In genomic region chrX:119758682-119759332, GRCh38 we compare ENCODE assay signal across 8 cellular contexts. TPM values are rescaled to one million over a fixed set of nuclear protein-coding genes. Genes with fewer than 3 reads are reported as not detected.
A peak's percentile ranks its signal among the peaks of the same experiment; 100 is the strongest.
DNase-seq lines count a peak whose midpoint lies in the region; ATAC-seq and TF ChIP-seq lines count a peak whose summit lies in the region.

No MANE protein-coding gene starts in this region.

- H2BK20ac ChIP-seq in IMR-90 (ENCODE audit: low read depth, low read length) = no peak overlapping the region

- DNase-seq in AG10803 (ENCODE audit: low read depth) (no peak), IMR-90 (no peak), activated T-helper 1 cell treated with Interleukin-2 at 50 U/mL for 16 hours (ENCODE audit: low read depth) (peak; percentile 13), prostate gland (ENCODE audit: low spot score) (no peak), NCI-H2029 treated with DMSO at 0.1 percent for 48 hours (lab: John Stamatoyannopoulos, UW) (no peak), NCI-H187 treated with DMSO at 0.1 percent for 48 hours (lab: John Stamatoyannopoulos, UW) (no peak)

- H2AK9ac ChIP-seq in IMR-90 (replicated peaks; ENCODE audit: low read depth, low read length, poor library complexity) = peak overlapping the region; percentile 73

- no peak overlapping the region for H2BK120ac ChIP-seq in IMR-90 (ENCODE audit: low read depth, low read length)

- in situ Hi-C loops in IMR-90 (cut with MboI; ENCODE audit: low sequenced_read_pairs) = no loop called here

- H4K5ac ChIP-seq in IMR-90 (ENCODE audit: low read depth, low read length) = no peak overlapping the region

- H2BK5ac ChIP-seq in IMR-90 (ENCODE audit: low read depth, low read length, poor library complexity, severe bottlenecking) = no peak overlapping the region

- no peaks in the 10 kb centered on the region for H4K20me1 ChIP-seq in IMR-90 (ENCODE audit: insufficient read depth, low read length)

- intact Hi-C loops in IMR-90 (cut with micrococcal nuclease) = loop anchor here (10.0 kb wide), 1 partner anchor 64 kb away; the partner anchor contains the start of gene SEPTIN6
- intact Hi-C loops in prostate gland (cut with DNase I) = no loop called here

- H3K9me1 ChIP-seq in IMR-90 (ENCODE audit: insufficient read depth, low read length) = no peaks in the 10 kb centered on the region

- H3K4me1 ChIP-seq in IMR-90 (ENCODE audit: control insufficient read depth, insufficient read depth, low read length) (peaks cover 8% of the 10 kb centered on the region), gastroesophageal sphincter (peaks cover 0 to 17% (median 0%) of the 10 kb centered on the region in 3 donors), prostate gland (replicated peaks) (no peaks in the 10 kb centered on the region)

- TF ChIP-seq CTCF in AG10803 (conservative IDR thresholded peaks at IDR 0.05; ENCODE audit: low read length) = no peak
- TF ChIP-seq CTCF in IMR-90 (conservative IDR thresholded peaks at IDR 0.05; ENCODE audit: low read depth, low read length) = no peak
- TF ChIP-seq CTCF in gastroesophageal sphincter (IDR thresholded peaks at IDR 0.05) = no peak
- TF ChIP-seq CTCF in prostate gland (IDR thresholded peaks at IDR 0.05) = no peak

- H2AFZ ChIP-seq in IMR-90 (replicated peaks; ENCODE audit: low read length, poor library complexity) = peak overlapping the region; percentile 87

- no peak overlapping the region for H3K23ac ChIP-seq in IMR-90 (ENCODE audit: low read depth, low read length)

- H3K27ac ChIP-seq in IMR-90 (ENCODE audit: insufficient read depth, low read length) (no peak overlapping the region), gastroesophageal sphincter (peak overlapping the region in 1 of 4 donors; percentile 46), prostate gland (no peak overlapping the region)

- H3K79me1 ChIP-seq in IMR-90 (ENCODE audit: low read depth in 1 of 2, low read length in 2 of 2) = no peaks in the 10 kb centered on the region

- ATAC-seq in IMR-90 (ENCODE audit: low read depth) (peak; percentile 33), gastroesophageal sphincter (peak; percentile 30), GM21423 (IDR thresholded peaks at IDR 0.05; ENCODE audit: unreplicated experiment) (no peak)

- no peak for TF ChIP-seq EP300 in gastroesophageal sphincter (IDR thresholded peaks at IDR 0.05)

- H3K36me3 ChIP-seq in IMR-90 (ENCODE audit: control insufficient read depth, insufficient read depth, low read length) (no peaks in the 10 kb centered on the region), gastroesophageal sphincter (no peaks in the 10 kb centered on the region), prostate gland (no peaks in the 10 kb centered on the region)

- H3K27me3 ChIP-seq in IMR-90 (ENCODE audit: control insufficient read depth, insufficient read depth, low read length) = no peaks in the 10 kb centered on the region
- H3K27me3 ChIP-seq in gastroesophageal sphincter = peaks cover 15% of the 10 kb centered on the region
- H3K27me3 ChIP-seq in prostate gland (replicated peaks; ENCODE audit: insufficient read depth) = no peaks in the 10 kb centered on the region

- BruUV-seq in IMR-90 (replicated peaks; lab: Mats Ljungman, UMichigan) = no TSS peak

- H3K14ac ChIP-seq in IMR-90 (replicated peaks; ENCODE audit: low read depth, low read length) = no peak overlapping the region

- H3K4ac ChIP-seq in IMR-90 (ENCODE audit: low read depth, low read length) = no peak overlapping the region; the same call in 1 of the 2 replicates

- H4K8ac ChIP-seq in IMR-90 (ENCODE audit: low read depth in 2 of 2, low read length in 2 of 2) = no peak overlapping the region

- H3K9me3 ChIP-seq in IMR-90 (ENCODE audit: control insufficient read depth, insufficient read depth, low read length) (no peaks in the 10 kb centered on the region), gastroesophageal sphincter (no peaks in the 10 kb centered on the region), prostate gland (no peaks in the 10 kb centered on the region)

- no peak overlapping the region for H4K91ac ChIP-seq in IMR-90 (ENCODE audit: insufficient read depth, low read depth, low read length)

- H3K4me3 ChIP-seq in AG10803 (ENCODE audit: low read length) (peak overlapping the region; percentile 51), IMR-90 (ENCODE audit: insufficient read depth, low read depth, low read length) (peak overlapping the region; percentile 46), gastroesophageal sphincter (peak overlapping the region; percentile 35 to 51), prostate gland (peak overlapping the region; percentile 35 to 37)

- TF ChIP-seq POLR2A in IMR-90 (IDR thresholded peaks at IDR 0.05; ENCODE audit: low read depth, low read length) = no peak
- no peak for TF ChIP-seq POLR2A in gastroesophageal sphincter (IDR thresholded peaks at IDR 0.05)
- no peak for TF ChIP-seq POLR2A in prostate gland (IDR thresholded peaks at IDR 0.05)

- dilution Hi-C loops in IMR-90 (cut with HindIII; ENCODE audit: low sequenced_read_pairs, unreplicated experiment) = no loop called here

- peak overlapping the region; percentile 6; the same call in 1 of the 2 replicates for H3K9ac ChIP-seq in IMR-90 (ENCODE audit: low read depth, low read length)

- no peak for TF ChIP-seq RAD21 in IMR-90 (IDR thresholded peaks at IDR 0.05; ENCODE audit: low read length)

- POLR2A ChIA-PET in IMR-90 (lab: Charles Lee; ENCODE audit: unreplicated experiment) = no interaction called here

- 23% methylated on average over 40 of the region's 71 CpGs; no CpG with 5 or more reads in 1 of the 2 experiments for WGBS in IMR-90 (ENCODE audit: extremely low coverage in 2 of 2, insufficient read length in 1 of 2), 2 experiments
- WGBS in gastroesophageal sphincter (ENCODE audit: low coverage in 1 of 2), 2 donors = 60% methylated on average over 1 of the region's 71 CpGs; no CpG with 5 or more reads in 1 of the 2 donors
- 0% methylated on average over 1 of the region's 71 CpGs for WGBS in prostate gland

- H3K18ac ChIP-seq in IMR-90 (ENCODE audit: low read depth, low read length) = no peak overlapping the region

- H3K4me2 ChIP-seq in IMR-90 (ENCODE audit: low read depth, low read length) = peak overlapping the region; percentile 61

- H2AK5ac ChIP-seq in IMR-90 (ENCODE audit: low read depth, low read length) = no peak overlapping the region

- CTCF ChIA-PET in IMR-90 (lab: Yijun Ruan, JAX) = interaction anchor here (1.0 kb wide), 1 partner anchor 33 kb away, joined by 3 read pairs; the partner anchor contains the start of gene RPL39

- H3K56ac ChIP-seq in IMR-90 (ENCODE audit: extremely low read depth, insufficient read depth, low read length) = no peak overlapping the region

- no peak overlapping the region for H2BK15ac ChIP-seq in IMR-90 (ENCODE audit: low read depth, low read length)

TF ChIP-seq in IMR-90, 13 proteins besides CTCF, POLR2A, EP300 and RAD21:
- no peak for TF ChIP-seq CHD1 (IDR thresholded peaks at IDR 0.05; ENCODE audit: low read depth, low read length)
- TF ChIP-seq ELK1 (IDR thresholded peaks at IDR 0.05; ENCODE audit: borderline replicate concordance, low read depth, low read length) = no peak
- TF ChIP-seq CEBPB (IDR thresholded peaks at IDR 0.05; ENCODE audit: low read depth, low read length) = no peak
- no peak for TF ChIP-seq NFE2L2 (IDR thresholded peaks at IDR 0.05; ENCODE audit: low read depth, low read length)
- TF ChIP-seq MAZ (IDR thresholded peaks at IDR 0.05; ENCODE audit: borderline replicate concordance, low read depth, low read length) = no peak
- TF ChIP-seq MAFK (IDR thresholded peaks at IDR 0.05; ENCODE audit: low read depth, low read length) = no peak
- TF ChIP-seq USF2 (IDR thresholded peaks at IDR 0.05; ENCODE audit: low read depth, low read length) = no peak
- TF ChIP-seq SMC3 (IDR thresholded peaks at IDR 0.05; ENCODE audit: low read depth, low read length) = no peak
- TF ChIP-seq FOS (IDR thresholded peaks at IDR 0.05; ENCODE audit: low read depth, low read length) = no peak
- TF ChIP-seq RFX5 (IDR thresholded peaks at IDR 0.05; ENCODE audit: low read depth, low read length) = no peak

RNA-seq across cellular contexts. Expression of gene SOWAHD, which starts 0.4 kb away (rescaled TPM):
- total RNA-seq in IMR-90 (2012; rRNA removed) (0.18 and 0.28 TPM in 2 replicates), gastroesophageal sphincter (under 1 TPM in 1 of 4 donors, not detected in 3; 0.27 TPM), prostate gland (10 to 100 TPM in 1 of 2 donors, not detected in 1; 13.9 TPM)
- polyA plus RNA-seq in IMR-90 (2012; rRNA removed) = 0.13 and 0.17 TPM in 2 replicates
- polyA plus RNA-seq in IMR-90 (2012; cell fraction: cytosol; rRNA removed) = 0.14 and 0.43 TPM in 2 replicates
- polyA plus RNA-seq in IMR-90 (2012; cell fraction: nucleus; rRNA removed; ENCODE audit: low replicate concordance) = 0.16 and 0.28 TPM in 2 replicates

RNA-seq across cellular contexts. Expression of gene RPL39, which starts 32.6 kb away (rescaled TPM):
- total RNA-seq in IMR-90 (2012; rRNA removed) (681 and 716 TPM in 2 replicates), gastroesophageal sphincter (1,000 to 10,000 TPM; 1,536 to 5,996 (median 3,784) TPM), prostate gland (1,000 to 10,000 TPM; 2,133 to 2,412 TPM)
- 2,279 and 2,357 TPM in 2 replicates for polyA plus RNA-seq in IMR-90 (2012; rRNA removed)
- 400 and 448 TPM in 2 replicates for polyA plus RNA-seq in IMR-90 (2012; cell fraction: cytosol; rRNA removed)
- polyA plus RNA-seq in IMR-90 (2012; cell fraction: nucleus; rRNA removed; ENCODE audit: low replicate concordance) = 33.9 and 528 TPM in 2 replicates
